In the genomic region with DNA sequence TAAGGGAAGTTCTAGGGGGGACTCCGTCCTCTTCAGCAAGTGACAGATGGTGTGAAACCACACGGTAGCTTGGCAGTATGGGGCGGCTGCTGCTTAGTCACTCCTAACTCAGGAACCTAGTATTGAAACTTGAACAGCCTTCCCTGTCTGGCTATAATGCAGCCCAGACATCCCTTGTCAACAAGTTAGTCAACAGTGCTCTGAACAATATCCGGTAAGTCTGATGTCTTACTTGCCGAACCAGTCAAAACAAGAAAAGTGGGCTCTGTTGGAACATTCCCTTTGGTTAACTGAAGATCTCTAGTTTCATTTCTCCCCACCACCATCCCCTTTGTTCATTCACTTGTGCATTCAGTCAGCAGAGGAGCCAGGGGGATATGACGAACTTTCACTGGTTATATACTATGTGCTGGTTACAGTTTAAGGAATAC, we compare ENCODE assay signal across 8 cellular contexts. TPM values are rescaled to one million over a fixed set of nuclear protein-coding genes. Genes with fewer than 3 reads are reported as not detected.
DNase-seq lines count a peak whose midpoint lies in the region; ATAC-seq and TF ChIP-seq lines count a peak whose summit lies in the region.

No MANE protein-coding gene starts in this region.

- no peak overlapping the region for H3K9ac ChIP-seq in smooth muscle cell (ENCODE audit: low read depth)

- no peaks in the 10 kb centered on the region for H4K20me1 ChIP-seq in smooth muscle cell (ENCODE audit: low read depth)

- H3K9me3 Mint-ChIP-seq in CD8-positive, alpha-beta memory T cell, result no peaks in the 10 kb centered on the region
- H3K9me3 Mint-ChIP-seq in type B pancreatic cell, result no peaks in the 10 kb centered on the region

- peak in 4 of 5 donors; percentile 31 to 77 (median 46) for DNase-seq in CD8-positive, alpha-beta memory T cell
- DNase-seq in activated CD8-positive, alpha-beta memory T cell treated with anti-CD3 and anti-CD28 coated beads for 48 hours (ENCODE audit: low read depth in 2 of 3, low spot score in 2 of 3), result peak in 2 of 3 experiments; percentile 33 to 45
- DNase-seq in smooth muscle cell (lab: John Stamatoyannopoulos, UW; ENCODE audit: unreplicated experiment) (no peak), DMS79 treated with DMSO at 0.1 percent for 48 hours (lab: John Stamatoyannopoulos, UW) (no peak), type B pancreatic cell (ENCODE audit: extremely low spot score, unreplicated experiment) (no peak), LoVo (ENCODE audit: low spot score) (no peak)

- H3K4me2 ChIP-seq in smooth muscle cell, result peak overlapping the region; percentile 67

- H3K36me3 ChIP-seq in CD8-positive, alpha-beta memory T cell (ENCODE audit: insufficient read depth, low read length), result no peaks in the 10 kb centered on the region
- no peaks in the 10 kb centered on the region for H3K36me3 ChIP-seq in smooth muscle cell (ENCODE audit: low read depth)

- POLR2A ChIA-PET in CD8-positive, alpha-beta memory T cell (lab: Charles Lee), result no interaction called here

- peaks cover 4 to 7% of the 10 kb centered on the region in 2 donors for H3K27me3 Mint-ChIP-seq in CD8-positive, alpha-beta memory T cell
- peaks cover 4% of the 10 kb centered on the region for H3K27me3 Mint-ChIP-seq in type B pancreatic cell

- peak overlapping the region; percentile 51 to 89 (median 80) for H3K27ac Mint-ChIP-seq in CD8-positive, alpha-beta memory T cell
- no peak overlapping the region for H3K27ac Mint-ChIP-seq in type B pancreatic cell

- CTCF ChIA-PET in CD8-positive, alpha-beta memory T cell (lab: Charles Lee), result interaction anchor here (0.7 to 1.5 kb wide), 3 partner anchors 13 to 18 kb away, joined by 3 read pairs; no protein-coding TSS in a partner anchor

- H3K79me2 ChIP-seq in smooth muscle cell (ENCODE audit: low read depth), result no peaks in the 10 kb centered on the region

- peaks cover 15 to 30% (median 22%) of the 10 kb centered on the region in 3 donors for H3K4me1 Mint-ChIP-seq in CD8-positive, alpha-beta memory T cell
- no peaks in the 10 kb centered on the region for H3K4me1 Mint-ChIP-seq in type B pancreatic cell (ENCODE audit: unreplicated experiment)

- H3K4me3 Mint-ChIP-seq in CD8-positive, alpha-beta memory T cell, result peak overlapping the region in 6 of 7 donors; percentile 1 to 61 (median 40)
- no peak overlapping the region for H3K4me3 Mint-ChIP-seq in type B pancreatic cell

- no peak overlapping the region for H3K27ac ChIP-seq in CD8-positive, alpha-beta memory T cell (ENCODE audit: low read depth, low read length)
- peak overlapping the region; percentile 73 for H3K27ac ChIP-seq in smooth muscle cell (ENCODE audit: low read depth)

- H3K9me3 ChIP-seq in CD8-positive, alpha-beta memory T cell (ENCODE audit: low read length), result no peaks in the 10 kb centered on the region
- no peaks in the 10 kb centered on the region for H3K9me3 ChIP-seq in smooth muscle cell (replicated peaks; ENCODE audit: low read depth)

- H3F3A ChIP-seq in smooth muscle cell (ENCODE audit: low read depth), result no peaks in the 10 kb centered on the region

- ATAC-seq in GM19463 (IDR thresholded peaks at IDR 0.05; ENCODE audit: unreplicated experiment) (peak; percentile 94), HG03521 (IDR thresholded peaks at IDR 0.05; ENCODE audit: unreplicated experiment) (peak; percentile 95)

- no peaks in the 10 kb centered on the region for H3K27me3 ChIP-seq in CD8-positive, alpha-beta memory T cell (ENCODE audit: insufficient read depth, low read length, poor library complexity, severe bottlenecking)
- H3K27me3 ChIP-seq in smooth muscle cell (ENCODE audit: low read depth), result no peaks in the 10 kb centered on the region

- peak overlapping the region; percentile 39 for H2AFZ ChIP-seq in smooth muscle cell (ENCODE audit: low read depth)

- no peak for TF ChIP-seq CTCF in smooth muscle cell (IDR thresholded peaks at IDR 0.05; ENCODE audit: borderline replicate concordance, insufficient read depth, poor library complexity, severe bottlenecking)
- no peak for TF ChIP-seq CTCF in type B pancreatic cell (conservative IDR thresholded peaks at IDR 0.05)

- peaks cover 0 to 5% (median 0%) of the 10 kb centered on the region in 3 donors for H3K36me3 Mint-ChIP-seq in CD8-positive, alpha-beta memory T cell
- H3K36me3 Mint-ChIP-seq in type B pancreatic cell, result no peaks in the 10 kb centered on the region

- no peak overlapping the region for H3K4me3 ChIP-seq in CD8-positive, alpha-beta memory T cell (ENCODE audit: low read length)
- no peak overlapping the region for H3K4me3 ChIP-seq in smooth muscle cell

- WGBS in smooth muscle cell (ENCODE audit: low lambda C conversion rate), result 37% methylated on average over 6 of the region's 6 CpGs

- H3K4me1 ChIP-seq in CD8-positive, alpha-beta memory T cell (ENCODE audit: insufficient read depth, low read length), result no peaks in the 10 kb centered on the region
- H3K4me1 ChIP-seq in smooth muscle cell (ENCODE audit: low read depth), result peaks cover 3% of the 10 kb centered on the region

RNA-seq across cellular contexts. Expression of a gene that starts 18.7 kb away (rescaled TPM):
- total RNA-seq in CD8-positive, alpha-beta memory T cell, result 1 to 10 TPM; 2.3 to 3.1 TPM
- polyA plus RNA-seq in CD8-positive, alpha-beta memory T cell, result 0.24 TPM
- total RNA-seq in smooth muscle cell (not detected in 2 replicates), type B pancreatic cell (ENCODE audit: low replicate concordance) (0.75 TPM in 1 of 2 replicates, not detected in the other)
- 0.30 TPM in 1 of 2 replicates, not detected in the other for polyA plus RNA-seq in smooth muscle cell

Comparison
In these comparisons a context has a peak if more than half of its experiments do, and no peak if none do; other contexts are left out.
1. DNase-seq: peak in CD8-positive, alpha-beta memory T cell (4 of 5) and activated CD8-positive, alpha-beta memory T cell treated with anti-CD3 and anti-CD28 coated beads for 48 hours (2 of 3); none in smooth muscle cell (single experiment), DMS79 treated with DMSO at 0.1 percent for 48 hours (single experiment), type B pancreatic cell (single experiment) and LoVo (single experiment).